Comparison of ENCODE assay signal across 1 cellular context in the genomic region with DNA sequence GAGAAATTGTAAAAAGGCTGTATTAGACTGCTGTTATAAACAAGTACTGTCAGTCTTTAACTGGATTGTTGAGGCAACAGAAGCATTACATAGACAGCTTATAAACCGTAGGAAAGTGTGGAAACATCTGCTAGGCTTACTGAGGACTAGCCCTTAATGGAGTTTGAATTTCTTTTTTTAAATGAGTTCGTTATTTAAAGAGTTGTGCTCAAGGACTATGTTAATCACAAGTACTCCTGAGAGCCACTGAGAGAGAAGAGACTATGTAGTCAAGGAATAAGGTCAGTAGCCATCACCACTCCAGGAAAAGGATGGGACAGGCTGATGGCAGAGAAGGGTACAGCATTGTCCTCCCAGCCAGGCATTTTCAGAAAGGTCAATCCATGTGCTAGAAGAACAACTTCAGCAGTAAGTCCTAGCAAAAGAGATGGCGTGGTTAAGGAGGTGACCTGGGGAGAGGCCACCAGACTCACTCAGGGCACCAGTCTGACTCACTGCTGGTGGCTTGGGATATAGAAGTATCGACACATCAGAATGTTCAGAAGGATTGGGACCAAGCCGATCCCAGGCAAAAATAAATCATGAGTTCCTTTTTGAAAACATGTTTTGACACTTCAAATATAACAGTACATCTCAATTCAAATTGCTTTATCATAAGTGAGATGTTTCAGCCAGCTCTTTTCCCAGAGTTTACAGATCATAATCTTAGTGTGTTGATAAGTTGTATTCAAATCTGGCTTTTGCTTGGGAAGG.
A peak's percentile ranks its signal among the peaks of the same experiment; 100 is the strongest.
TF ChIP-seq lines count a peak whose summit lies in the region.

No MANE protein-coding gene starts in this region.

TF ChIP-seq in K562, 482 proteins besides CTCF, POLR2A, EP300 and RAD21 (continued from another document and continues in another):
- TF ChIP-seq, protein P1, sequence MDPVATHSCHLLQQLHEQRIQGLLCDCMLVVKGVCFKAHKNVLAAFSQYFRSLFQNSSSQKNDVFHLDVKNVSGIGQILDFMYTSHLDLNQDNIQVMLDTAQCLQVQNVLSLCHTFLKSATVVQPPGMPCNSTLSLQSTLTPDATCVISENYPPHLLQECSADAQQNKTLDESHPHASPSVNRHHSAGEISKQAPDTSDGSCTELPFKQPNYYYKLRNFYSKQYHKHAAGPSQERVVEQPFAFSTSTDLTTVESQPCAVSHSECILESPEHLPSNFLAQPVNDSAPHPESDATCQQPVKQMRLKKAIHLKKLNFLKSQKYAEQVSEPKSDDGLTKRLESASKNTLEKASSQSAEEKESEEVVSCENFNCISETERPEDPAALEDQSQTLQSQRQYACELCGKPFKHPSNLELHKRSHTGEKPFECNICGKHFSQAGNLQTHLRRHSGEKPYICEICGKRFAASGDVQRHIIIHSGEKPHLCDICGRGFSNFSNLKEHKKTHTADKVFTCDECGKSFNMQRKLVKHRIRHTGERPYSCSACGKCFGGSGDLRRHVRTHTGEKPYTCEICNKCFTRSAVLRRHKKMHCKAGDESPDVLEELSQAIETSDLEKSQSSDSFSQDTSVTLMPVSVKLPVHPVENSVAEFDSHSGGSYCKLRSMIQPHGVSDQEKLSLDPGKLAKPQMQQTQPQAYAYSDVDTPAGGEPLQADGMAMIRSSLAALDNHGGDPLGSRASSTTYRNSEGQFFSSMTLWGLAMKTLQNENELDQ (CRISPR knock-in tag; IDR thresholded peaks at IDR 0.05; ENCODE audit: borderline replicate concordance): no peak
- TF ChIP-seq TRIM28 (IDR thresholded peaks at IDR 0.05) (no peak), EP400 (IDR thresholded peaks at IDR 0.05) (no peak), ATF1 (CRISPR knock-in tag; IDR thresholded peaks at IDR 0.05) (no peak), ATF1 (tag; IDR thresholded peaks at IDR 0.05) (0 out of 2 replicates have a peak, but pooled peaks have one; percentile 13), POLR2AphosphoS2 (IDR thresholded peaks at IDR 0.05; ENCODE audit: low read length) (no peak; the same call in 1 of the 2 replicates), BRF1 (IDR thresholded peaks at IDR 0.05; ENCODE audit: borderline replicate concordance, extremely low read depth, insufficient read length) (no peak), PTTG1 (tag; IDR thresholded peaks at IDR 0.05; ENCODE audit: low read depth) (no peak), SUPT5H (IDR thresholded peaks at IDR 0.05) (peak; percentile 62), SMARCE1 (IDR thresholded peaks at IDR 0.05) (peak; percentile 21; the same call in 1 of the 2 replicates), NR2C2 (CRISPR knock-in tag; IDR thresholded peaks at IDR 0.05) (no peak), NR2C2 (tag; IDR thresholded peaks at IDR 0.05) (no peak), SIRT6 (IDR thresholded peaks at IDR 0.05; ENCODE audit: low read depth, low read length) (no peak), CBX2 (IDR thresholded peaks at IDR 0.05; ENCODE audit: insufficient read depth, low read length, poor library complexity, severe bottlenecking) (no peak), NFYB (IDR thresholded peaks at IDR 0.05; ENCODE audit: extremely low read depth, insufficient read length) (no peak), EWSR1 (IDR thresholded peaks at IDR 0.05; ENCODE audit: borderline replicate concordance, low read depth, partially characterized antibody) (no peak), ERF (CRISPR knock-in tag; IDR thresholded peaks at IDR 0.05) (no peak), ZNF232 (CRISPR knock-in tag; IDR thresholded peaks at IDR 0.05) (no peak), ZNF668 (CRISPR knock-in tag; IDR thresholded peaks at IDR 0.05) (no peak)
- TF ChIP-seq, protein P2, sequence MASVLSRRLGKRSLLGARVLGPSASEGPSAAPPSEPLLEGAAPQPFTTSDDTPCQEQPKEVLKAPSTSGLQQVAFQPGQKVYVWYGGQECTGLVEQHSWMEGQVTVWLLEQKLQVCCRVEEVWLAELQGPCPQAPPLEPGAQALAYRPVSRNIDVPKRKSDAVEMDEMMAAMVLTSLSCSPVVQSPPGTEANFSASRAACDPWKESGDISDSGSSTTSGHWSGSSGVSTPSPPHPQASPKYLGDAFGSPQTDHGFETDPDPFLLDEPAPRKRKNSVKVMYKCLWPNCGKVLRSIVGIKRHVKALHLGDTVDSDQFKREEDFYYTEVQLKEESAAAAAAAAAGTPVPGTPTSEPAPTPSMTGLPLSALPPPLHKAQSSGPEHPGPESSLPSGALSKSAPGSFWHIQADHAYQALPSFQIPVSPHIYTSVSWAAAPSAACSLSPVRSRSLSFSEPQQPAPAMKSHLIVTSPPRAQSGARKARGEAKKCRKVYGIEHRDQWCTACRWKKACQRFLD (CRISPR knock-in tag; IDR thresholded peaks at IDR 0.05): no peak
- TF ChIP-seq, protein P3, sequence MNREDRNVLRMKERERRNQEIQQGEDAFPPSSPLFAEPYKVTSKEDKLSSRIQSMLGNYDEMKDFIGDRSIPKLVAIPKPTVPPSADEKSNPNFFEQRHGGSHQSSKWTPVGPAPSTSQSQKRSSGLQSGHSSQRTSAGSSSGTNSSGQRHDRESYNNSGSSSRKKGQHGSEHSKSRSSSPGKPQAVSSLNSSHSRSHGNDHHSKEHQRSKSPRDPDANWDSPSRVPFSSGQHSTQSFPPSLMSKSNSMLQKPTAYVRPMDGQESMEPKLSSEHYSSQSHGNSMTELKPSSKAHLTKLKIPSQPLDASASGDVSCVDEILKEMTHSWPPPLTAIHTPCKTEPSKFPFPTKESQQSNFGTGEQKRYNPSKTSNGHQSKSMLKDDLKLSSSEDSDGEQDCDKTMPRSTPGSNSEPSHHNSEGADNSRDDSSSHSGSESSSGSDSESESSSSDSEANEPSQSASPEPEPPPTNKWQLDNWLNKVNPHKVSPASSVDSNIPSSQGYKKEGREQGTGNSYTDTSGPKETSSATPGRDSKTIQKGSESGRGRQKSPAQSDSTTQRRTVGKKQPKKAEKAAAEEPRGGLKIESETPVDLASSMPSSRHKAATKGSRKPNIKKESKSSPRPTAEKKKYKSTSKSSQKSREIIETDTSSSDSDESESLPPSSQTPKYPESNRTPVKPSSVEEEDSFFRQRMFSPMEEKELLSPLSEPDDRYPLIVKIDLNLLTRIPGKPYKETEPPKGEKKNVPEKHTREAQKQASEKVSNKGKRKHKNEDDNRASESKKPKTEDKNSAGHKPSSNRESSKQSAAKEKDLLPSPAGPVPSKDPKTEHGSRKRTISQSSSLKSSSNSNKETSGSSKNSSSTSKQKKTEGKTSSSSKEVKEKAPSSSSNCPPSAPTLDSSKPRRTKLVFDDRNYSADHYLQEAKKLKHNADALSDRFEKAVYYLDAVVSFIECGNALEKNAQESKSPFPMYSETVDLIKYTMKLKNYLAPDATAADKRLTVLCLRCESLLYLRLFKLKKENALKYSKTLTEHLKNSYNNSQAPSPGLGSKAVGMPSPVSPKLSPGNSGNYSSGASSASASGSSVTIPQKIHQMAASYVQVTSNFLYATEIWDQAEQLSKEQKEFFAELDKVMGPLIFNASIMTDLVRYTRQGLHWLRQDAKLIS (CRISPR knock-in tag; IDR thresholded peaks at IDR 0.05): no peak
- TF ChIP-seq, protein P4, sequence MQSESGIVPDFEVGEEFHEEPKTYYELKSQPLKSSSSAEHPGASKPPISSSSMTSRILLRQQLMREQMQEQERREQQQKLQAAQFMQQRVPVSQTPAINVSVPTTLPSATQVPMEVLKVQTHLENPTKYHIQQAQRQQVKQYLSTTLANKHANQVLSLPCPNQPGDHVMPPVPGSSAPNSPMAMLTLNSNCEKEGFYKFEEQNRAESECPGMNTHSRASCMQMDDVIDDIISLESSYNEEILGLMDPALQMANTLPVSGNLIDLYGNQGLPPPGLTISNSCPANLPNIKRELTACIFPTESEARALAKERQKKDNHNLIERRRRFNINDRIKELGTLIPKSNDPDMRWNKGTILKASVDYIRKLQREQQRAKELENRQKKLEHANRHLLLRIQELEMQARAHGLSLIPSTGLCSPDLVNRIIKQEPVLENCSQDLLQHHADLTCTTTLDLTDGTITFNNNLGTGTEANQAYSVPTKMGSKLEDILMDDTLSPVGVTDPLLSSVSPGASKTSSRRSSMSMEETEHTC (IDR thresholded peaks at IDR 0.05): no peak
- TF ChIP-seq, protein P5, sequence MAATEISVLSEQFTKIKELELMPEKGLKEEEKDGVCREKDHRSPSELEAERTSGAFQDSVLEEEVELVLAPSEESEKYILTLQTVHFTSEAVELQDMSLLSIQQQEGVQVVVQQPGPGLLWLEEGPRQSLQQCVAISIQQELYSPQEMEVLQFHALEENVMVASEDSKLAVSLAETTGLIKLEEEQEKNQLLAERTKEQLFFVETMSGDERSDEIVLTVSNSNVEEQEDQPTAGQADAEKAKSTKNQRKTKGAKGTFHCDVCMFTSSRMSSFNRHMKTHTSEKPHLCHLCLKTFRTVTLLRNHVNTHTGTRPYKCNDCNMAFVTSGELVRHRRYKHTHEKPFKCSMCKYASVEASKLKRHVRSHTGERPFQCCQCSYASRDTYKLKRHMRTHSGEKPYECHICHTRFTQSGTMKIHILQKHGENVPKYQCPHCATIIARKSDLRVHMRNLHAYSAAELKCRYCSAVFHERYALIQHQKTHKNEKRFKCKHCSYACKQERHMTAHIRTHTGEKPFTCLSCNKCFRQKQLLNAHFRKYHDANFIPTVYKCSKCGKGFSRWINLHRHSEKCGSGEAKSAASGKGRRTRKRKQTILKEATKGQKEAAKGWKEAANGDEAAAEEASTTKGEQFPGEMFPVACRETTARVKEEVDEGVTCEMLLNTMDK (IDR thresholded peaks at IDR 0.05; ENCODE audit: borderline replicate concordance, insufficient read depth, low read depth, low read length, poor library complexity, severe bottlenecking): no peak
- TF ChIP-seq, protein P6, sequence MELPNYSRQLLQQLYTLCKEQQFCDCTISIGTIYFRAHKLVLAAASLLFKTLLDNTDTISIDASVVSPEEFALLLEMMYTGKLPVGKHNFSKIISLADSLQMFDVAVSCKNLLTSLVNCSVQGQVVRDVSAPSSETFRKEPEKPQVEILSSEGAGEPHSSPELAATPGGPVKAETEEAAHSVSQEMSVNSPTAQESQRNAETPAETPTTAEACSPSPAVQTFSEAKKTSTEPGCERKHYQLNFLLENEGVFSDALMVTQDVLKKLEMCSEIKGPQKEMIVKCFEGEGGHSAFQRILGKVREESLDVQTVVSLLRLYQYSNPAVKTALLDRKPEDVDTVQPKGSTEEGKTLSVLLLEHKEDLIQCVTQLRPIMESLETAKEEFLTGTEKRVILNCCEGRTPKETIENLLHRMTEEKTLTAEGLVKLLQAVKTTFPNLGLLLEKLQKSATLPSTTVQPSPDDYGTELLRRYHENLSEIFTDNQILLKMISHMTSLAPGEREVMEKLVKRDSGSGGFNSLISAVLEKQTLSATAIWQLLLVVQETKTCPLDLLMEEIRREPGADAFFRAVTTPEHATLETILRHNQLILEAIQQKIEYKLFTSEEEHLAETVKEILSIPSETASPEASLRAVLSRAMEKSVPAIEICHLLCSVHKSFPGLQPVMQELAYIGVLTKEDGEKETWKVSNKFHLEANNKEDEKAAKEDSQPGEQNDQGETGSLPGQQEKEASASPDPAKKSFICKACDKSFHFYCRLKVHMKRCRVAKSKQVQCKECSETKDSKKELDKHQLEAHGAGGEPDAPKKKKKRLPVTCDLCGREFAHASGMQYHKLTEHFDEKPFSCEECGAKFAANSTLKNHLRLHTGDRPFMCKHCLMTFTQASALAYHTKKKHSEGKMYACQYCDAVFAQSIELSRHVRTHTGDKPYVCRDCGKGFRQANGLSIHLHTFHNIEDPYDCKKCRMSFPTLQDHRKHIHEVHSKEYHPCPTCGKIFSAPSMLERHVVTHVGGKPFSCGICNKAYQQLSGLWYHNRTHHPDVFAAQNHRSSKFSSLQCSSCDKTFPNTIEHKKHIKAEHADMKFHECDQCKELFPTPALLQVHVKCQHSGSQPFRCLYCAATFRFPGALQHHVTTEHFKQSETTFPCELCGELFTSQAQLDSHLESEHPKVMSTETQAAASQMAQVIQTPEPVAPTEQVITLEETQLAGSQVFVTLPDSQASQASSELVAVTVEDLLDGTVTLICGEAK (IDR thresholded peaks at IDR 0.05): no peak
- TF ChIP-seq, protein P6 (CRISPR knock-in tag; IDR thresholded peaks at IDR 0.05): no peak
- TF ChIP-seq, protein P7, sequence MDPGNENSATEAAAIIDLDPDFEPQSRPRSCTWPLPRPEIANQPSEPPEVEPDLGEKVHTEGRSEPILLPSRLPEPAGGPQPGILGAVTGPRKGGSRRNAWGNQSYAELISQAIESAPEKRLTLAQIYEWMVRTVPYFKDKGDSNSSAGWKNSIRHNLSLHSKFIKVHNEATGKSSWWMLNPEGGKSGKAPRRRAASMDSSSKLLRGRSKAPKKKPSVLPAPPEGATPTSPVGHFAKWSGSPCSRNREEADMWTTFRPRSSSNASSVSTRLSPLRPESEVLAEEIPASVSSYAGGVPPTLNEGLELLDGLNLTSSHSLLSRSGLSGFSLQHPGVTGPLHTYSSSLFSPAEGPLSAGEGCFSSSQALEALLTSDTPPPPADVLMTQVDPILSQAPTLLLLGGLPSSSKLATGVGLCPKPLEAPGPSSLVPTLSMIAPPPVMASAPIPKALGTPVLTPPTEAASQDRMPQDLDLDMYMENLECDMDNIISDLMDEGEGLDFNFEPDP (CRISPR knock-in tag; IDR thresholded peaks at IDR 0.05): no peak
